In the genomic region with DNA sequence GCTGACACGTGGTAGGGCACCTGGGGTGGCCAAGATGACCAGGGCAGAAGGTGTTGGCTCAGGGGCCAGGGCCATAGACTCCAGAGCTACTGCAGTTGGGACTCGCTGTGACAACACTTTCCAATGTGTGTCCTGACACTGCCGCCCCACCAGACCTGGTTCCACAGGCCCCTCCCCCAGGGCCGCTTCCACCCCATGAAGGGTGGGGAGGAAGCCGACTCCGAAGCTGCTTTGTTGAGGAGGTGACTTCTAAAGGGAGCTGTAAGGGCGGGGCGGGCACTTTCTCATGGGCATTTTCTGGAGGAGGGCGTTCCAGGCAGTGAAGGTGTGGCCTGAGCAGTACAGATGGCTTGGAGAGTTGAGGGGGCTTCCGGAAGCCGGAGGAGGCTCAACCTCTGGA, we compare ENCODE assay signal across 8 cellular contexts. TPM values are rescaled to one million over a fixed set of nuclear protein-coding genes. Genes with fewer than 3 reads are reported as not detected.
"Had no signal": no experiment of that assay in that cellular context is flagged by ENCODE, and none has a peak within 500 bp of the region (broad histone marks: within the 10 kb centered on the region; RNA-seq: fewer than 3 reads in every experiment).

No MANE protein-coding gene starts in this region.

- H3K36me3 ChIP-seq: HAP-1 had no signal

- ATAC-seq: GM23338, K562 had no signal

- DNase-seq: HFFc6, IMR-90, KG1 had no signal

- H3K27ac ChIP-seq: HL-60 had no signal

- H3K4me3 ChIP-seq: GM23338, HAP-1, K562 had no signal

- H2AFZ ChIP-seq: GM23338 had no signal

- H3K9me3 ChIP-seq: HAP-1 had no signal

- H3K4me1 ChIP-seq: HAP-1 had no signal

- H3K4me2 ChIP-seq: GM23338 had no signal

RNA-seq across cellular contexts. Expression of a gene that starts 6.3 kb away (rescaled TPM):
- total RNA-seq: H1, HFFc6, IMR-90, K562 had no signal

RNA-seq across cellular contexts. Expression of a gene that starts 37.8 kb away (rescaled TPM):
- total RNA-seq: HFFc6, IMR-90, K562 had no signal
